Comparison of ENCODE assay signal across 11 cellular contexts in genomic region chr12:68319988-68320623, GRCh38. TPM values are rescaled to one million over a fixed set of nuclear protein-coding genes. Genes with fewer than 3 reads are reported as not detected.
DNase-seq lines count a peak whose midpoint lies in the region; ATAC-seq, FAIRE-seq and TF ChIP-seq lines count a peak whose summit lies in the region.
"Had no signal": no experiment of that assay in that cellular context is flagged by ENCODE, and none has a peak within 500 bp of the region (broad histone marks: within the 10 kb centered on the region; RNA-seq: fewer than 3 reads in every experiment).

No MANE protein-coding gene starts in this region.

- ATAC-seq in K562 (peak; percentile 79), HG02763 (IDR thresholded peaks at IDR 0.05; ENCODE audit: unreplicated experiment) (no peak)
- ATAC-seq in CD4-positive, alpha-beta T cell (ENCODE audit: poor library complexity) = no peak

- peak overlapping the region; percentile 45; the same call in 1 of the 2 replicates for H3K4me2 ChIP-seq in K562 (ENCODE audit: insufficient read depth, low read length)

- H3K27ac ChIP-seq in K562 (ENCODE audit: extremely low read depth, low read depth, low read length) (peak overlapping the region; percentile 52; the same call in 2 of the 3 replicates), skeletal muscle tissue (ENCODE audit: low read depth, low read length) (peak overlapping the region; percentile 20)
- no peak overlapping the region for H3K27ac ChIP-seq in CD4-positive, alpha-beta T cell (ENCODE audit: low read depth, low read length)

- H3K4me3 Mint-ChIP-seq in CD4-positive, alpha-beta T cell = no peak overlapping the region
- H3K4me3 Mint-ChIP-seq: T-helper 1 cell treated with Interleukin-12 subunit alpha and Interleukin-12 subunit beta and Interleukin-4 antibody, amounts not matched to agents 30 μg/mL and 1 μg/mL, for 36 hours had no signal

- peak; percentile 35 for FAIRE-seq in K562 (lab: Jason Lieb, UNC)

- H3K9me3 Mint-ChIP-seq in CD4-positive, alpha-beta T cell = no peaks in the 10 kb centered on the region
- H3K9me3 Mint-ChIP-seq: T-helper 1 cell treated with Interleukin-12 subunit alpha and Interleukin-12 subunit beta and Interleukin-4 antibody, amounts not matched to agents 30 μg/mL and 1 μg/mL, for 36 hours had no signal

- no peaks in the 10 kb centered on the region for H3K9me1 ChIP-seq in K562 (ENCODE audit: control insufficient read depth, insufficient read depth, low read length)

- peak overlapping the region; percentile 81 for H2AFZ ChIP-seq in K562 (ENCODE audit: low read depth, low read length)

- WGBS in K562 (ENCODE audit: insufficient coverage, low coverage, missing lambda C conversion rate) = 32% methylated on average over 11 of the region's 11 CpGs

- H3K9me3 ChIP-seq in K562 (replicated peaks; ENCODE audit: control insufficient read depth, insufficient read depth, low read depth, low read length) (no peaks in the 10 kb centered on the region), skeletal muscle tissue (ENCODE audit: control insufficient read depth in 3 of 3, low read length in 3 of 3) (no peaks in the 10 kb centered on the region)
- H3K9me3 ChIP-seq in CD4-positive, alpha-beta T cell (ENCODE audit: control insufficient read depth, low read length) = no peaks in the 10 kb centered on the region

- no peaks in the 10 kb centered on the region; the same call in 2 of the 3 replicates for H3K36me3 ChIP-seq in K562 (ENCODE audit: control insufficient read depth, insufficient read depth, low read length)
- H3K36me3 ChIP-seq in skeletal muscle tissue (ENCODE audit: control insufficient read depth in 3 of 3, insufficient read depth in 3 of 3, low read length in 3 of 3) = no peaks in the 10 kb centered on the region

- POLR2A ChIA-PET in K562 (lab: Yijun Ruan, JAX) = interaction anchor here (0.7 to 1.3 kb wide), 4 partner anchors 9 to 111 kb away, joined by 3 to 4 read pairs (median 3); no protein-coding TSS in a partner anchor
- POLR2A ChIA-PET in CD4-positive, alpha-beta T cell (lab: Charles Lee) = interaction anchor here (1.6 to 1.9 kb wide), 2 partner anchors 12 to 84 kb away, joined by 3 to 8 read pairs; partner anchors contain the start of gene MDM1

- no peak for TF ChIP-seq POLR2A in K562 (conservative IDR thresholded peaks at IDR 0.05)

- DNase-seq in GM03348 (ENCODE audit: low spot score) = peak; percentile 67
- DNase-seq in K562 (ENCODE audit: extremely low read depth in 1 of 4, low spot score in 3 of 4) = peak; percentile 14 to 40 (median 20)
- peak; percentile 26 for DNase-seq in iris pigment epithelial cell (ENCODE audit: low read depth)
- DNase-seq in stimulated activated CD4-positive, alpha-beta T cell treated with anti-CD3 and anti-CD28 coated beads, Interleukin-4, amount 100 ng/mL, for 24 hours = no peak
- no peak for DNase-seq in CD4-positive, alpha-beta T cell
- no peak for DNase-seq in stimulated activated CD4-positive, alpha-beta T cell treated with anti-CD3 and anti-CD28 coated beads, Interleukin-1b, Interleukin-23, amount 100 ng/mL, for 48 hours
- DNase-seq: foreskin melanocyte, GOT3 had no signal

- intact Hi-C loops in K562 (cut with micrococcal nuclease) = loop anchor here (5.0 kb wide), 1 partner anchor 83 kb away; no protein-coding TSS in a partner anchor
- intact Hi-C loops in CD4-positive, alpha-beta T cell (cut with DNase I, micrococcal nuclease) = loop anchor here (5.0 to 10.0 kb wide), 4 partner anchors 83 to 1045 kb away; no protein-coding TSS in a partner anchor

- TF ChIP-seq EP300 in K562 (IDR thresholded peaks at IDR 0.05; ENCODE audit: low read length) = no peak

- H3K9ac ChIP-seq in K562 (ENCODE audit: insufficient read depth in 1 of 2, low read depth in 2 of 2, low read length in 2 of 2) = no peak overlapping the region
- H3K9ac ChIP-seq in skeletal muscle tissue (ENCODE audit: low read depth in 1 of 3, low read length in 3 of 3) = no peak overlapping the region

- no peaks in the 10 kb centered on the region for H3K79me2 ChIP-seq in K562 (ENCODE audit: control insufficient read depth, insufficient read depth, low read length)

- H3K4me3 ChIP-seq in K562 (no peak overlapping the region), skeletal muscle tissue (ENCODE audit: low read length in 3 of 3) (peak overlapping the region in 1 of 3 donors; percentile 17)

- H3K27me3 ChIP-seq in K562 (ENCODE audit: control insufficient read depth in 2 of 2, insufficient read depth in 2 of 2, low read length in 2 of 2) = no peaks in the 10 kb centered on the region
- no peaks in the 10 kb centered on the region for H3K27me3 ChIP-seq in skeletal muscle tissue (ENCODE audit: control insufficient read depth in 3 of 3, insufficient read depth in 3 of 3, low read length in 3 of 3)
- H3K27me3 ChIP-seq in CD4-positive, alpha-beta T cell (ENCODE audit: control insufficient read depth, insufficient read depth, low read length) = no peaks in the 10 kb centered on the region

- peaks cover 15% of the 10 kb centered on the region for H3K36me3 Mint-ChIP-seq in CD4-positive, alpha-beta T cell (ENCODE audit: low read depth)

- no peaks in the 10 kb centered on the region for H4K20me1 ChIP-seq in K562 (replicated peaks; ENCODE audit: control insufficient read depth, insufficient read depth, low read length)

- no peak for TF ChIP-seq CTCF in K562 (IDR thresholded peaks at IDR 0.05 in 2 of 3, conservative IDR thresholded peaks at IDR 0.05 in 1 of 3; ENCODE audit: insufficient read depth in 2 of 3, low read depth in 1 of 3, low read length in 3 of 3)
- no peak for TF ChIP-seq CTCF in CD4-positive, alpha-beta T cell (IDR thresholded peaks at IDR 0.05)

- in situ Hi-C loops in K562 (cut with MboI) = no loop called here

- no peak overlapping the region for H3K27ac Mint-ChIP-seq in CD4-positive, alpha-beta T cell
- H3K27ac Mint-ChIP-seq: T-helper 1 cell treated with Interleukin-12 subunit alpha and Interleukin-12 subunit beta and Interleukin-4 antibody, amounts not matched to agents 30 μg/mL and 1 μg/mL, for 36 hours had no signal

- H3K4me1 Mint-ChIP-seq in CD4-positive, alpha-beta T cell (ENCODE audit: low read depth) = peaks cover 5% of the 10 kb centered on the region

- CTCF ChIA-PET in K562 (lab: Yijun Ruan, JAX; ENCODE audit: low intra/inter-chr PET ratio) = interaction anchor here (0.6 kb wide), 1 partner anchor 845 kb away, joined by 3 read pairs; no protein-coding TSS in a partner anchor
- CTCF ChIA-PET in CD4-positive, alpha-beta T cell (lab: Charles Lee) = interaction anchor here (1.4 to 2.2 kb wide), 2 partner anchors 11 to 97 kb away, joined by 3 to 9 read pairs; no protein-coding TSS in a partner anchor

- H3K4me1 ChIP-seq in K562 (replicated peaks in 1 of 2; ENCODE audit: control insufficient read depth in 2 of 2, insufficient read depth in 2 of 2, low read length in 2 of 2) (peaks cover 0 to 6% of the 10 kb centered on the region in 2 experiments; a peak in 2 of 5 replicates), skeletal muscle tissue (ENCODE audit: control insufficient read depth in 3 of 3, insufficient read depth in 3 of 3, low read length in 3 of 3) (no peaks in the 10 kb centered on the region)

- peak in 1 of 2 experiments; percentile 13; a peak in 1 of 4 replicates for TF ChIP-seq RAD21 in K562 (CRISPR knock-in tag; conservative IDR thresholded peaks at IDR 0.05 in 1 of 2, IDR thresholded peaks at IDR 0.05 in 1 of 2)

- H3K27me3 Mint-ChIP-seq in CD4-positive, alpha-beta T cell = no peaks in the 10 kb centered on the region

- no TSS peak for BruUV-seq in K562 (replicated peaks; lab: Mats Ljungman, UMichigan)

TF ChIP-seq in K562, 482 proteins besides CTCF, POLR2A, EP300 and RAD21 (continues in another document):
- no peak for TF ChIP-seq ZHX1 (conservative IDR thresholded peaks at IDR 0.05; ENCODE audit: low read length)
- TF ChIP-seq COPS2 (conservative IDR thresholded peaks at IDR 0.05) = no peak
- TF ChIP-seq NFE2 (IDR thresholded peaks at IDR 0.05; ENCODE audit: low read depth) = peak; percentile 84
- TF ChIP-seq SMAD4 (CRISPR knock-in tag; conservative IDR thresholded peaks at IDR 0.05) = no peak

RNA-seq across cellular contexts. Expression of gene MDM1, which starts 12.1 kb away (rescaled TPM):
- 9.7 and 33.5 TPM in 2 replicates for total RNA-seq in K562 (2011; cell fraction: chromatin; rRNA removed; ENCODE audit: low replicate concordance)
- total RNA-seq in K562 (2011; cell fraction: nucleolus; rRNA removed) = 4.5 and 5.0 TPM in 2 replicates
- 16.9 and 28.1 TPM in 2 replicates for total RNA-seq in K562 (2011; cell fraction: nucleoplasm; rRNA removed)
- 8.8 and 10.4 TPM in 2 replicates for total RNA-seq in K562 (2014; rRNA removed)
- 14.1 and 16.7 TPM in 2 replicates for total RNA-seq in K562 (2014; rRNA removed; fragmentation: Illumina TruSeq; extraction: Trizol)
- 16.4 and 16.8 TPM in 2 replicates for total RNA-seq in K562 (2015; rRNA removed; fragmentation: Illumina TruSeq; extraction: Trizol)
- 9.1 and 11.3 TPM in 2 replicates for total RNA-seq in K562 (2021)
- 11.7 and 16.1 TPM in 2 replicates for polyA plus RNA-seq in K562 (2011; rRNA removed)
- 1.5 and 3.5 TPM in 2 replicates for polyA plus RNA-seq in K562 (2011; cell fraction: cytosol; rRNA removed)
- 21.2 and 29.7 TPM in 2 replicates for polyA plus RNA-seq in K562 (2011; cell fraction: nucleus; rRNA removed)
- 8.0 and 8.2 TPM in 2 replicates for polyA plus RNA-seq in K562 (2012)
- 10.2 and 13.1 TPM in 2 replicates for polyA plus RNA-seq in K562 (2014; fragmentation: Illumina TruSeq; extraction: Trizol)
- polyA plus RNA-seq in K562 (2014; fragmentation: Nextera tagmentation; extraction: Ambion mirVana) = 10 to 100 TPM in 1 of 2 experiments, 1 to 10 TPM in 1; 7.5 to 12.8 TPM
- 13.8 and 15.5 TPM in 2 replicates for polyA plus RNA-seq in K562 (2014; rRNA removed)
- 9.9 and 14.2 TPM in 2 replicates for polyA minus RNA-seq in K562 (2011; rRNA and poly(A)+ RNA removed)
- polyA minus RNA-seq in K562 (2011; cell fraction: cytosol; rRNA and poly(A)+ RNA removed) = 1.9 and 5.3 TPM in 2 replicates
- polyA minus RNA-seq in K562 (2011; cell fraction: nucleus; rRNA and poly(A)+ RNA removed) = 20.6 and 41.8 TPM in 2 replicates
- total RNA-seq in skeletal muscle tissue = 8.9 TPM
- 10 to 100 TPM; 11.0 to 11.6 TPM for total RNA-seq in CD4-positive, alpha-beta T cell

Comparison
In these comparisons a context has a peak if more than half of its experiments do, and no peak if none do; other contexts are left out.
1. DNase-seq: peak in GM03348 (single experiment), K562 (4 of 4) and iris pigment epithelial cell (single experiment); none in stimulated activated CD4-positive, alpha-beta T cell treated with anti-CD3 and anti-CD28 coated beads, Interleukin-4, amount 100 ng/mL, for 24 hours (single experiment), CD4-positive, alpha-beta T cell (0 of 10) and stimulated activated CD4-positive, alpha-beta T cell treated with anti-CD3 and anti-CD28 coated beads, Interleukin-1b, Interleukin-23, amount 100 ng/mL, for 48 hours (single experiment).